ENCODE assay signal across 2 cellular contexts in genomic region chr20:41586784-41587183, GRCh38.
TF ChIP-seq lines count a peak whose summit lies in the region.

No MANE protein-coding gene starts in this region.

TF ChIP-seq in HepG2, 621 proteins besides CTCF, POLR2A, EP300 and RAD21:
- TF ChIP-seq ATF7 (IDR thresholded peaks at IDR 0.05) (no peak), ATF7 (CRISPR knock-in tag; IDR thresholded peaks at IDR 0.05) (no peak), ZMYM2 (CRISPR knock-in tag; IDR thresholded peaks at IDR 0.05) (peak; percentile 39; the same call in 1 of the 2 replicates), ETV6 (CRISPR knock-in tag; conservative IDR thresholded peaks at IDR 0.05) (no peak), SKI (IDR thresholded peaks at IDR 0.05; ENCODE audit: partially characterized antibody) (no peak), ZNF660 (CRISPR knock-in tag; IDR thresholded peaks at IDR 0.05; ENCODE audit: borderline replicate concordance, low read depth) (no peak), SETDB1 (CRISPR knock-in tag; IDR thresholded peaks at IDR 0.05; ENCODE audit: borderline replicate concordance) (0 out of 2 replicates have a peak, but pooled peaks have one; percentile 40), KDM1A (CRISPR knock-in tag; IDR thresholded peaks at IDR 0.05) (peak; percentile 76; the same call in 1 of the 2 replicates), PHB2 (IDR thresholded peaks at IDR 0.05; ENCODE audit: partially characterized antibody) (no peak), ZNF280D (CRISPR knock-in tag; IDR thresholded peaks at IDR 0.05) (peak; percentile 97)

TF ChIP-seq in H1, 55 proteins besides CTCF, POLR2A, EP300 and RAD21:
- TF ChIP-seq NRF1 (IDR thresholded peaks at IDR 0.05; ENCODE audit: low read depth, low read length) = no peak
- TF ChIP-seq KDM1A (IDR thresholded peaks at IDR 0.05; ENCODE audit: borderline replicate concordance, low read length) = peak; percentile 64; the same call in 1 of the 2 replicates
TF ChIP-seq in H1: peak in this region for 1.
